In the genomic region with DNA sequence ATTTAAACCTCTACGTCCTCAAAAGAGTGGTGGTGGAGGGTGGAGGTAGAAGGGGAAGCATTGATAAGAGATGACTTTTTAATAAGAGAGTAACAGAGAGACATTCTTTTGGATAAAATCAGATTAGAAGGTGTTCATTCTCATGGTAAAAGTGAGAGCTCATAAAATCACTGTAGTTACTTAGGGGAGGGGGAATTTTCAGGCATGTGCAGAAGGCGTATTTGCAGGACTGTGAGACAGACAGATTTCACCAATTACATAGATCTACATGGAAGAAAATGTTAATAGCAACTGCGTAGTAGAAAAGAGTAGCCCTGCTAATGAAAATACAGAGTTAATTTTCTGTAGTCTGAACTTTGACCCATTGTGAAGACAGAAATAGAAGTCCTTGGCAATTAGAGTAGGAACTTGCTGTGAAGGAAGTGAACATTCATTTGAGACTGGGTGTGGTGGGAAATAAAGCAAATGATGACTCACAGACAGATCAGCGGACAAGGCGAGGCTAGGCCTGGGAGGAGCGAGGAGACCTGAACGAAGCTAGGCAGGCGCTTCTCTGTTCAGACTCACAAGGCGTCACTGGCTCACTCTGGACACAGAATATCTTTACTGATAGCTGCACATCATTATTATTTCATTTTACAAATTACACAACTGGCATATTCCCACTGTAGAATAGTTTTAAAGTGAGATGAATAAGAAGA, we compare ENCODE assay signal across 1 cellular context.
TF ChIP-seq lines count a peak whose summit lies in the region.

No MANE protein-coding gene starts in this region.

TF ChIP-seq in IMR-90, 13 proteins besides CTCF, POLR2A, EP300 and RAD21:
- TF ChIP-seq MAZ (IDR thresholded peaks at IDR 0.05; ENCODE audit: borderline replicate concordance, low read depth, low read length) (no peak), MAFK (IDR thresholded peaks at IDR 0.05; ENCODE audit: low read depth, low read length) (no peak), FOS (IDR thresholded peaks at IDR 0.05; ENCODE audit: low read depth, low read length) (peak; percentile 49; the same call in 1 of the 2 replicates)
- TF ChIP-seq, protein P1, sequence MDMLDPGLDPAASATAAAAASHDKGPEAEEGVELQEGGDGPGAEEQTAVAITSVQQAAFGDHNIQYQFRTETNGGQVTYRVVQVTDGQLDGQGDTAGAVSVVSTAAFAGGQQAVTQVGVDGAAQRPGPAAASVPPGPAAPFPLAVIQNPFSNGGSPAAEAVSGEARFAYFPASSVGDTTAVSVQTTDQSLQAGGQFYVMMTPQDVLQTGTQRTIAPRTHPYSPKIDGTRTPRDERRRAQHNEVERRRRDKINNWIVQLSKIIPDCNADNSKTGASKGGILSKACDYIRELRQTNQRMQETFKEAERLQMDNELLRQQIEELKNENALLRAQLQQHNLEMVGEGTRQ (IDR thresholded peaks at IDR 0.05; ENCODE audit: low read depth, low read length), result no peak
